ENCODE assay signal across 9 cellular contexts in the genomic region with DNA sequence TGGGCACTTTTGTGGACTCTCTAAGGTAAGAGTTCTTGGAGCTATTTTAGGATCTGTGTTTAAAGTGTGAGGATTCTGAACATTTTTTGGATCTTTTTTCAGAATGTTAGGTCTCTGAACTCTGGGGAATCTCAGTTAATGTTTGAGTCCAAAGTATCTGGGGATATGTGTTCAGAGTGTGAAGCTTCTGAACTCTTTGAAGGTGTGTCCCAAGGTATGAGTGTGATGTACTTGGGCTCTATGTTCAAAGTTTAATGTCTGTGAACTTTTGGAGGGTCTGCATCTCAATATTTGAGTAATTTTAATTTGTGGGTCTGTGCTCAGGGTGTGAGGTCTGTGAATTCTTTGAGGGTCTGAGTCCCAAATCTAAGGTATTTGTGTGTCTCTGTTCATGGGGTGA. TPM values are rescaled to one million over a fixed set of nuclear protein-coding genes. Genes with fewer than 3 reads are reported as not detected.
"Had no signal": no experiment of that assay in that cellular context is flagged by ENCODE, and none has a peak within 500 bp of the region (broad histone marks: within the 10 kb centered on the region; RNA-seq: fewer than 3 reads in every experiment).

No MANE protein-coding gene starts in this region.

- ATAC-seq: K562 had no signal

- FAIRE-seq: HTR-8/SVneo, K562 had no signal

- H3K27ac Mint-ChIP-seq: IgD-negative memory B cell had no signal

- H3K27ac ChIP-seq: HL-60 had no signal

- H3K4me1 Mint-ChIP-seq: IgD-negative memory B cell had no signal

- DNase-seq: IMR-90, KBM-7, KG1 had no signal

- H3K4me3 ChIP-seq: K562 had no signal

- H3K4me3 Mint-ChIP-seq: IgD-negative memory B cell had no signal

- H3K36me3 Mint-ChIP-seq: IgD-negative memory B cell had no signal

RNA-seq across cellular contexts. Expression of gene PAGE4, which starts 35.4 kb away (rescaled TPM):
- total RNA-seq: HT-29, HT1080, IMR-90 had no signal
- polyA plus RNA-seq: IgD-negative memory B cell, IMR-90 had no signal
